Comparison of ENCODE assay signal across 16 cellular contexts in genomic region chr3:72427575-72427974, GRCh38. TPM values are rescaled to one million over a fixed set of nuclear protein-coding genes. Genes with fewer than 3 reads are reported as not detected.
A peak's percentile ranks its signal among the peaks of the same experiment; 100 is the strongest.
DNase-seq lines count a peak whose midpoint lies in the region; ATAC-seq and TF ChIP-seq lines count a peak whose summit lies in the region.
"Had no signal": no experiment of that assay in that cellular context is flagged by ENCODE, and none has a peak within 500 bp of the region (broad histone marks: within the 10 kb centered on the region; RNA-seq: fewer than 3 reads in every experiment).

No MANE protein-coding gene starts in this region.

- H3K27ac Mint-ChIP-seq in activated naive CD8-positive, alpha-beta T cell, result peak overlapping the region; percentile 93
- peak overlapping the region; percentile 75 to 81 for H3K27ac Mint-ChIP-seq in natural killer cell treated with Interleukin-12 subunit alpha and Interleukin-12 subunit beta and Interleukin-15 and Interleukin-18, amount 100 ng/mL, for 72 hours

- H3K36me3 Mint-ChIP-seq in activated naive CD8-positive, alpha-beta T cell, result peaks cover 23% of the 10 kb centered on the region
- H3K36me3 Mint-ChIP-seq in natural killer cell treated with Interleukin-12 subunit alpha and Interleukin-12 subunit beta and Interleukin-15 and Interleukin-18, amount 100 ng/mL, for 72 hours, result peaks cover under 1% of the 10 kb centered on the region

- peaks cover 83% of the 10 kb centered on the region for H3K4me1 Mint-ChIP-seq in activated naive CD8-positive, alpha-beta T cell (ENCODE audit: low read depth)
- peaks cover 58 to 68% of the 10 kb centered on the region in 2 donors for H3K4me1 Mint-ChIP-seq in natural killer cell treated with Interleukin-12 subunit alpha and Interleukin-12 subunit beta and Interleukin-15 and Interleukin-18, amount 100 ng/mL, for 72 hours (ENCODE audit: low read depth in 2 of 2)

- no peak for TF ChIP-seq CTCF in GM06990 (IDR thresholded peaks at IDR 0.05; ENCODE audit: insufficient read depth, low read length, poor library complexity, severe bottlenecking)

- peak overlapping the region; percentile 9; the same call in 1 of the 2 replicates for H3K4me3 ChIP-seq in GM06990 (replicated peaks; ENCODE audit: low read depth, low read length)
- H3K4me3 ChIP-seq: heart right ventricle, neural progenitor cell had no signal

- peak overlapping the region; percentile 70 for H3K4me3 Mint-ChIP-seq in activated naive CD8-positive, alpha-beta T cell
- peak overlapping the region; percentile 54 for H3K4me3 Mint-ChIP-seq in natural killer cell treated with Interleukin-12 subunit alpha and Interleukin-12 subunit beta and Interleukin-15 and Interleukin-18, amount 100 ng/mL, for 72 hours
- H3K4me3 Mint-ChIP-seq: neural progenitor cell had no signal

- H3K36me3 ChIP-seq in GM06990 (ENCODE audit: control insufficient read depth, insufficient read depth, low read length), result no peaks in the 10 kb centered on the region; the same call in 1 of the 2 replicates
- H3K36me3 ChIP-seq: heart right ventricle, neural progenitor cell had no signal

- H3K27me3 Mint-ChIP-seq in activated naive CD8-positive, alpha-beta T cell, result no peaks in the 10 kb centered on the region
- no peaks in the 10 kb centered on the region for H3K27me3 Mint-ChIP-seq in natural killer cell treated with Interleukin-12 subunit alpha and Interleukin-12 subunit beta and Interleukin-15 and Interleukin-18, amount 100 ng/mL, for 72 hours

- H3K9me3 Mint-ChIP-seq in activated naive CD8-positive, alpha-beta T cell (ENCODE audit: low read depth), result no peaks in the 10 kb centered on the region
- no peaks in the 10 kb centered on the region for H3K9me3 Mint-ChIP-seq in natural killer cell treated with Interleukin-12 subunit alpha and Interleukin-12 subunit beta and Interleukin-15 and Interleukin-18, amount 100 ng/mL, for 72 hours

- no peaks in the 10 kb centered on the region for H3K27me3 ChIP-seq in GM06990 (replicated peaks; ENCODE audit: control insufficient read depth, insufficient read depth, low read length)
- H3K27me3 ChIP-seq: heart right ventricle, neural progenitor cell had no signal

- ATAC-seq in HG02798 (IDR thresholded peaks at IDR 0.05; ENCODE audit: poor library complexity, unreplicated experiment) (peak; percentile 27), GM21576 (IDR thresholded peaks at IDR 0.05; ENCODE audit: unreplicated experiment) (no peak)
- ATAC-seq in natural killer cell treated with Interleukin-12 subunit alpha and Interleukin-12 subunit beta and Interleukin-15 and Interleukin-18, amount 100 ng/mL, for 72 hours, result peak in 1 of 2 donors; percentile 54
- ATAC-seq: left lobe of liver, PC-3 had no signal

- DNase-seq in GM06990 (ENCODE audit: extremely low read depth, insufficient read length) (peak; percentile 24), NCI-H526 (lab: John Stamatoyannopoulos, UW) (no peak), HuH-7.5 (ENCODE audit: low spot score) (no peak)
- no peak for DNase-seq in natural killer cell treated with Interleukin-12 subunit alpha and Interleukin-12 subunit beta and Interleukin-15 and Interleukin-18, amount 100 ng/mL, for 72 hours (ENCODE audit: low spot score)
- DNase-seq: activated gamma-delta T cell, caudate nucleus, COR-L47, heart right ventricle, NCI-H1105, NCI-H226, PC-3 had no signal

RNA-seq across cellular contexts. Expression of gene RYBP, which starts 18.8 kb away (rescaled TPM):
- total RNA-seq in natural killer cell treated with Interleukin-12 subunit alpha and Interleukin-12 subunit beta and Interleukin-15 and Interleukin-18, amount 100 ng/mL, for 72 hours, result 10 to 100 TPM; 12.9 to 18.3 TPM
